In genomic region chr6:119034827-119035458, GRCh38 we compare ENCODE assay signal across 13 cellular contexts. TPM values are rescaled to one million over a fixed set of nuclear protein-coding genes. Genes with fewer than 3 reads are reported as not detected.
DNase-seq lines count a peak whose midpoint lies in the region; ATAC-seq and TF ChIP-seq lines count a peak whose summit lies in the region.
"Had no signal": no experiment of that assay in that cellular context is flagged by ENCODE, and none has a peak within 500 bp of the region (broad histone marks: within the 10 kb centered on the region; RNA-seq: fewer than 3 reads in every experiment).

No MANE protein-coding gene starts in this region.

- no peaks in the 10 kb centered on the region for H3F3A ChIP-seq in GM23338 (replicated peaks; ENCODE audit: low read depth)

- peaks cover 3% of the 10 kb centered on the region for H3K27me3 Mint-ChIP-seq in GM23338 (ENCODE audit: insufficient read depth, low read depth, poor library complexity)
- H3K27me3 Mint-ChIP-seq in nephron (ENCODE audit: low read depth): no peaks in the 10 kb centered on the region

- no peaks in the 10 kb centered on the region for H3K9me3 ChIP-seq in right cardiac atrium (ENCODE audit: control insufficient read depth, low read length)
- H3K9me3 ChIP-seq: sigmoid colon, tibial artery had no signal

- TF ChIP-seq CTCF in GM23338 (conservative IDR thresholded peaks at IDR 0.05; ENCODE audit: low read depth in 2 of 2) (no peak), nephron (IDR thresholded peaks at IDR 0.05; ENCODE audit: unreplicated experiment in 3 of 3) (no peak)

- peak overlapping the region; percentile 85 for H3K27ac Mint-ChIP-seq in GM23338
- H3K27ac Mint-ChIP-seq in nephron: peak overlapping the region; percentile 18 to 79 (median 35)
- H3K27ac Mint-ChIP-seq in activated naive CD4-positive, alpha-beta T cell treated with anti-CD3 and anti-CD28 coated beads, Interleukin-2, amount 50 U/mL, for 72 hours: no peak overlapping the region

- peaks cover 11% of the 10 kb centered on the region for H3K27me3 ChIP-seq in GM23338 (ENCODE audit: insufficient read depth)
- no peaks in the 10 kb centered on the region for H3K27me3 ChIP-seq in right cardiac atrium (ENCODE audit: control insufficient read depth, insufficient read depth)
- H3K27me3 ChIP-seq: sigmoid colon, tibial artery had no signal

- H3K4me3 ChIP-seq in GM23338 (peak overlapping the region; percentile 16), right cardiac atrium (ENCODE audit: low read length) (no peak overlapping the region)
- H3K4me3 ChIP-seq: sigmoid colon, tibial artery had no signal

- no peaks in the 10 kb centered on the region for H3K9me2 ChIP-seq in GM23338 (ENCODE audit: insufficient read depth)

- no peaks in the 10 kb centered on the region for H3K36me3 Mint-ChIP-seq in GM23338 (ENCODE audit: low read depth)
- no peaks in the 10 kb centered on the region for H3K36me3 Mint-ChIP-seq in nephron (ENCODE audit: low read depth)
- no peaks in the 10 kb centered on the region for H3K36me3 Mint-ChIP-seq in activated naive CD4-positive, alpha-beta T cell treated with anti-CD3 and anti-CD28 coated beads, Interleukin-2, amount 50 U/mL, for 72 hours

- intact Hi-C loops in right cardiac atrium (cut with DNase I): no loop called here

- H3K4me1 ChIP-seq in GM23338 (ENCODE audit: insufficient read depth): peaks cover 28% of the 10 kb centered on the region
- no peaks in the 10 kb centered on the region for H3K4me1 ChIP-seq in right cardiac atrium (ENCODE audit: control insufficient read depth, insufficient read depth, low read length)
- H3K4me1 ChIP-seq: sigmoid colon had no signal

- no peaks in the 10 kb centered on the region for H3K36me3 ChIP-seq in GM23338 (ENCODE audit: insufficient read depth)
- H3K36me3 ChIP-seq: sigmoid colon, tibial artery had no signal

- H2AFZ ChIP-seq in GM23338: no peak overlapping the region

- 29% methylated on average over 6 of the region's 6 CpGs for WGBS in right cardiac atrium

- H3K4me2 ChIP-seq in GM23338: peak overlapping the region; percentile 63

- ATAC-seq in GM23338: peak; percentile 89
- peak; percentile 62 to 81 for ATAC-seq in right cardiac atrium
- no peak for ATAC-seq in activated naive CD4-positive, alpha-beta T cell treated with anti-CD3 and anti-CD28 coated beads, Interleukin-2, amount 50 U/mL, for 72 hours
- no peak for ATAC-seq in GM21723 (IDR thresholded peaks at IDR 0.05; ENCODE audit: unreplicated experiment)

- H4K20me1 ChIP-seq in GM23338 (replicated peaks; ENCODE audit: insufficient read depth): no peaks in the 10 kb centered on the region

- no peaks in the 10 kb centered on the region for H3K9me3 Mint-ChIP-seq in GM23338
- no peaks in the 10 kb centered on the region for H3K9me3 Mint-ChIP-seq in nephron
- H3K9me3 Mint-ChIP-seq in activated naive CD4-positive, alpha-beta T cell treated with anti-CD3 and anti-CD28 coated beads, Interleukin-2, amount 50 U/mL, for 72 hours: no peaks in the 10 kb centered on the region

- DNase-seq in GM23338 (ENCODE audit: low spot score): peak; percentile 90
- peak; percentile 1 for DNase-seq in amniotic epithelial cell (ENCODE audit: low read depth)
- no peak for DNase-seq in right cardiac atrium
- no peak for DNase-seq in NCI-H1694 treated with DMSO at 0.1 percent for 48 hours (lab: John Stamatoyannopoulos, UW)
- DNase-seq in NCI-H1048 (lab: John Stamatoyannopoulos, UW): no peak
- DNase-seq in activated naive CD4-positive, alpha-beta T cell treated with anti-CD3 and anti-CD28 coated beads, Interleukin-2, amount 50 U/mL, for 72 hours (ENCODE audit: low spot score in 2 of 2): no peak
- DNase-seq: activated CD4-positive, alpha-beta T cell treated with anti-CD3 and anti-CD28 coated beads, Interleukin-2, amount 50 U/mL, for 48 hours; MM.1S; sigmoid colon; stimulated activated CD4-positive, alpha-beta T cell treated with anti-CD3 and anti-CD28 coated beads, Interleukin-4, amount 100 ng/mL, for 4 hours; tibial artery had no signal

- no peaks in the 10 kb centered on the region for H3K79me2 ChIP-seq in GM23338 (replicated peaks; ENCODE audit: insufficient read depth)

- H3K27ac ChIP-seq in GM23338 (ENCODE audit: low read depth) (peak overlapping the region; percentile 35; the same call in 1 of the 2 replicates), right cardiac atrium (ENCODE audit: low read length) (no peak overlapping the region)
- H3K27ac ChIP-seq: sigmoid colon, tibial artery had no signal

- H3K4me1 Mint-ChIP-seq in GM23338 (peaks cover 57% of the 10 kb centered on the region), nephron (peaks cover 23% of the 10 kb centered on the region)

- H3K4me3 Mint-ChIP-seq in GM23338 (peak overlapping the region; percentile 60), nephron (peak overlapping the region in 1 of 3 experiments; percentile 14)

TF ChIP-seq in GM23338, 12 proteins besides CTCF, POLR2A, EP300 and RAD21 (continues in another document):
- TF ChIP-seq ZNF114 (CRISPR knock-in tag; IDR thresholded peaks at IDR 0.05): no peak
- TF ChIP-seq NANOG (IDR thresholded peaks at IDR 0.05; ENCODE audit: borderline replicate concordance): no peak
- no peak for TF ChIP-seq POLR2AphosphoS5 (IDR thresholded peaks at IDR 0.05; ENCODE audit: low read depth)
- TF ChIP-seq EZH2phosphoT487 (IDR thresholded peaks at IDR 0.05; ENCODE audit: unreplicated experiment): no peak
- TF ChIP-seq ZNF331 (CRISPR knock-in tag; IDR thresholded peaks at IDR 0.05; ENCODE audit: low read depth): no peak
- TF ChIP-seq STAT1 (IDR thresholded peaks at IDR 0.05; ENCODE audit: unreplicated experiment): no peak
- TF ChIP-seq REST (IDR thresholded peaks at IDR 0.05; ENCODE audit: unreplicated experiment): no peak
- no peak for TF ChIP-seq JUNB (IDR thresholded peaks at IDR 0.05; ENCODE audit: unreplicated experiment)
- no peak for TF ChIP-seq EZH2 (IDR thresholded peaks at IDR 0.05; ENCODE audit: low read depth, unreplicated experiment)

RNA-seq across cellular contexts. Expression of gene FAM184A, which starts 43.5 kb away (rescaled TPM):
- total RNA-seq in GM23338 (2014; rRNA removed; shearing (Covaris generic)): 8.3 and 18.6 TPM in 2 replicates
- 10.6 and 13.7 TPM in 2 replicates for polyA plus RNA-seq in GM23338 (2016; fragmentation: Nextera tagmentation; extraction: Ambion mirVana)
- total RNA-seq in right cardiac atrium: 1 to 10 TPM; 1.8 to 4.3 (median 3.1) TPM
- 2.9 TPM for polyA plus RNA-seq in right cardiac atrium
- total RNA-seq in activated naive CD4-positive, alpha-beta T cell treated with anti-CD3 and anti-CD28 coated beads, Interleukin-2, amount 50 U/mL, for 72 hours: 10 to 100 TPM in 1 of 2 donors, 1 to 10 TPM in 1; 8.3 to 24.9 TPM

Comparison
In these comparisons a context has a peak if more than half of its experiments do, and no peak if none do; other contexts are left out.
1. ATAC-seq: peak in GM23338 (single experiment) and right cardiac atrium (2 of 2); none in activated naive CD4-positive, alpha-beta T cell treated with anti-CD3 and anti-CD28 coated beads, Interleukin-2, amount 50 U/mL, for 72 hours (0 of 2) and GM21723 (single experiment).
2. DNase-seq: peak in GM23338 (single experiment) and amniotic epithelial cell (single experiment); none in right cardiac atrium (0 of 3), NCI-H1694 treated with DMSO at 0.1 percent for 48 hours (single experiment), NCI-H1048 (single experiment) and activated naive CD4-positive, alpha-beta T cell treated with anti-CD3 and anti-CD28 coated beads, Interleukin-2, amount 50 U/mL, for 72 hours (0 of 2).
3. H3K27ac Mint-ChIP-seq: peak in GM23338 (single experiment) and nephron (3 of 3); none in activated naive CD4-positive, alpha-beta T cell treated with anti-CD3 and anti-CD28 coated beads, Interleukin-2, amount 50 U/mL, for 72 hours (0 of 2).